1 cellular context compared by ENCODE assay signal in genomic region chr9:128218172-128218517, GRCh38.
TF ChIP-seq lines count a peak whose summit lies in the region.

No MANE protein-coding gene starts in this region.

TF ChIP-seq in GM23338, 12 proteins besides CTCF, POLR2A, EP300 and RAD21 (continued from another document):
- TF ChIP-seq ZNF462 (CRISPR knock-in tag; IDR thresholded peaks at IDR 0.05): no peak
- TF ChIP-seq ZNF114 (CRISPR knock-in tag; IDR thresholded peaks at IDR 0.05): no peak
- no peak for TF ChIP-seq NANOG (IDR thresholded peaks at IDR 0.05; ENCODE audit: borderline replicate concordance)
- no peak for TF ChIP-seq STAT1 (IDR thresholded peaks at IDR 0.05; ENCODE audit: unreplicated experiment)
- TF ChIP-seq JUNB (IDR thresholded peaks at IDR 0.05; ENCODE audit: unreplicated experiment): no peak
- no peak for TF ChIP-seq EZH2 (IDR thresholded peaks at IDR 0.05; ENCODE audit: low read depth, unreplicated experiment)
- no peak for TF ChIP-seq ETS1 (IDR thresholded peaks at IDR 0.05)
- no peak for TF ChIP-seq EZH2phosphoT487 (IDR thresholded peaks at IDR 0.05; ENCODE audit: unreplicated experiment)
